ENCODE assay signal across 1 cellular context in the genomic region with DNA sequence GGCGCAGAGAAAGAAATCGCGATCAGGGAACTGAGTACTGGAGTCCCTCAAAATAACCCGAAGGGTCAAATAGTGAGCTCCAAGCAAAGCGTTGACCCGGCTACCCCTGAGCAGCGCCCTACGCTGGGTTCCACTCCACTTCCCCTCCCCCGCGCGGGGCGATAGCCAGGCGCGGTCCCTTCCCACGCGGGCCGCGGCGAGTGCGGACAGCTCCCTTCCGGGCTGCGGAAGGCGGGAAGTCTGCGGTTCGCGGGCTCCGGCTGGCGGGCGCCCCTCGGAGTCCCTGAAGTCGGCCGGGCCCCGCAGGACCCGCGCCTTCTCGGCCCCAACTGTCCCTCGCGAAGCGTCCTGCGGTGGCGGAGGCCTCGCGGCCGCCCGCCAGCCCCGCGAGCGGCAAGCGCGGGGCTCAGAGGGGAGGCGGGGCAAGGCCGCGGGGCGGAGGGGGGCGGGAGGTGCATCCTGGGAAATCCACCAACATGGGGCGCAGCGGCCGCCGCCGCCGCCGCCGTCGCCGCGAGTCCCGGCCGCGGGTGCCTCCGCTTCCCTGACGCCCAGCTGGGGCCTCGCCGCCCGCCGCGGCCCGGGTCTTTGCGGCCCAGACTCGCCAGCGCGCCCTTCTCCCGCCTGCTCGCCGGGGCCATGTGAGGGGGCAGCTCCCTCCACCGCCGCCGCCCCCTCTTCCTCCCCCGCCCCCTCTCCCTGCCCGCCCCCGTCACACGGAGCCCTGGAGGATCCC.
A peak's percentile ranks its signal among the peaks of the same experiment; 100 is the strongest.
TF ChIP-seq lines count a peak whose summit lies in the region.

QSER1 (plus strand) TSS at position 457 of the 736 bp plus-strand sequence. CDS start 315 bp downstream, outside the sequence.

TF ChIP-seq in HepG2, 621 proteins besides CTCF, POLR2A, EP300 and RAD21 (continued from another document and continues in another):
- TF ChIP-seq, protein P1, sequence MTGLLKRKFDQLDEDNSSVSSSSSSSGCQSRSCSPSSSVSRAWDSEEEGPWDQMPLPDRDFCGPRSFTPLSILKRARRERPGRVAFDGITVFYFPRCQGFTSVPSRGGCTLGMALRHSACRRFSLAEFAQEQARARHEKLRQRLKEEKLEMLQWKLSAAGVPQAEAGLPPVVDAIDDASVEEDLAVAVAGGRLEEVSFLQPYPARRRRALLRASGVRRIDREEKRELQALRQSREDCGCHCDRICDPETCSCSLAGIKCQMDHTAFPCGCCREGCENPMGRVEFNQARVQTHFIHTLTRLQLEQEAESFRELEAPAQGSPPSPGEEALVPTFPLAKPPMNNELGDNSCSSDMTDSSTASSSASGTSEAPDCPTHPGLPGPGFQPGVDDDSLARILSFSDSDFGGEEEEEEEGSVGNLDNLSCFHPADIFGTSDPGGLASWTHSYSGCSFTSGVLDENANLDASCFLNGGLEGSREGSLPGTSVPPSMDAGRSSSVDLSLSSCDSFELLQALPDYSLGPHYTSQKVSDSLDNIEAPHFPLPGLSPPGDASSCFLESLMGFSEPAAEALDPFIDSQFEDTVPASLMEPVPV (CRISPR knock-in tag; IDR thresholded peaks at IDR 0.05): peak; percentile 38; the same call in 1 of the 2 replicates
- TF ChIP-seq ZNF160 (CRISPR knock-in tag; IDR thresholded peaks at IDR 0.05): no peak
- peak; percentile 69; the same call in 1 of the 2 replicates for TF ChIP-seq ZNF230 (CRISPR knock-in tag; IDR thresholded peaks at IDR 0.05)
- TF ChIP-seq NFIC (IDR thresholded peaks at IDR 0.05; ENCODE audit: low read length): no peak
- TF ChIP-seq ARNTL (CRISPR knock-in tag; IDR thresholded peaks at IDR 0.05): 0 out of 2 replicates have a peak, but pooled peaks have one; percentile 26
- peak; percentile 68 for TF ChIP-seq TGIF2 (CRISPR knock-in tag; IDR thresholded peaks at IDR 0.05)
- TF ChIP-seq NFIB (CRISPR knock-in tag; IDR thresholded peaks at IDR 0.05; ENCODE audit: borderline replicate concordance): no peak
- TF ChIP-seq YY1 (IDR thresholded peaks at IDR 0.05; ENCODE audit: insufficient read depth, insufficient replicate concordance, low read depth, low read length): peak; percentile 58
- TF ChIP-seq TCF7 (IDR thresholded peaks at IDR 0.05; ENCODE audit: low read depth): no peak
- no peak for TF ChIP-seq TARDBP (CRISPR knock-in tag; IDR thresholded peaks at IDR 0.05)
- TF ChIP-seq SRSF1 (optimal IDR thresholded peaks at IDR 0.05; ENCODE audit: low read depth, low read length): no peak
- no peak for TF ChIP-seq SATB2 (CRISPR knock-in tag; IDR thresholded peaks at IDR 0.05)
- no peak for TF ChIP-seq ETS1 (CRISPR knock-in tag; IDR thresholded peaks at IDR 0.05)
- TF ChIP-seq ZNF382 (CRISPR knock-in tag; IDR thresholded peaks at IDR 0.05; ENCODE audit: borderline replicate concordance): no peak
- peak; percentile 25; the same call in 1 of the 2 replicates for TF ChIP-seq ZNF598 (CRISPR knock-in tag; IDR thresholded peaks at IDR 0.05; ENCODE audit: borderline replicate concordance)
- TF ChIP-seq PRDM15 (CRISPR knock-in tag; IDR thresholded peaks at IDR 0.05): no peak
- TF ChIP-seq RELA (CRISPR knock-in tag; IDR thresholded peaks at IDR 0.05): no peak
- TF ChIP-seq MEIS2 (CRISPR knock-in tag; IDR thresholded peaks at IDR 0.05): peak; percentile 42; the same call in 1 of the 2 replicates
- TF ChIP-seq GLMP (CRISPR knock-in tag; IDR thresholded peaks at IDR 0.05; ENCODE audit: borderline replicate concordance): no peak
- no peak for TF ChIP-seq TAF15 (IDR thresholded peaks at IDR 0.05; ENCODE audit: low read depth, low read length, poor library complexity, severe bottlenecking)
- TF ChIP-seq EZH2 (conservative IDR thresholded peaks at IDR 0.05; ENCODE audit: low read depth, low read length): no peak
- TF ChIP-seq GMEB1 (CRISPR knock-in tag; IDR thresholded peaks at IDR 0.05; ENCODE audit: borderline replicate concordance): peak; percentile 48; the same call in 1 of the 2 replicates
- no peak for TF ChIP-seq CENPT (CRISPR knock-in tag; IDR thresholded peaks at IDR 0.05; ENCODE audit: low read depth)
- TF ChIP-seq SRSF9 (IDR thresholded peaks at IDR 0.05; ENCODE audit: borderline replicate concordance, insufficient read depth, low read depth, low read length, poor library complexity, severe bottlenecking): no peak
- TF ChIP-seq ZFY (CRISPR knock-in tag; IDR thresholded peaks at IDR 0.05): peak; percentile 87
- no peak for TF ChIP-seq CBX5 (CRISPR knock-in tag; IDR thresholded peaks at IDR 0.05; ENCODE audit: borderline replicate concordance)
- no peak for TF ChIP-seq CREB3 (CRISPR knock-in tag; IDR thresholded peaks at IDR 0.05)
- TF ChIP-seq ZSCAN12 (CRISPR knock-in tag; IDR thresholded peaks at IDR 0.05): peak; percentile 12; the same call in 1 of the 2 replicates
- peak; percentile 81; the same call in 1 of the 2 replicates for TF ChIP-seq GLI4 (CRISPR knock-in tag; IDR thresholded peaks at IDR 0.05; ENCODE audit: borderline replicate concordance)
- 0 out of 2 replicates have a peak, but pooled peaks have one; percentile 58 for TF ChIP-seq EEA1 (CRISPR knock-in tag; IDR thresholded peaks at IDR 0.05; ENCODE audit: borderline replicate concordance)
- TF ChIP-seq MNT (IDR thresholded peaks at IDR 0.05): no peak
- TF ChIP-seq ZFP82 (CRISPR knock-in tag; IDR thresholded peaks at IDR 0.05; ENCODE audit: borderline replicate concordance): 0 out of 2 replicates have a peak, but pooled peaks have one; percentile 52
- 0 out of 2 replicates have a peak, but pooled peaks have one; percentile 45 for TF ChIP-seq ZNF274 (CRISPR knock-in tag; IDR thresholded peaks at IDR 0.05)
- TF ChIP-seq, protein P2, sequence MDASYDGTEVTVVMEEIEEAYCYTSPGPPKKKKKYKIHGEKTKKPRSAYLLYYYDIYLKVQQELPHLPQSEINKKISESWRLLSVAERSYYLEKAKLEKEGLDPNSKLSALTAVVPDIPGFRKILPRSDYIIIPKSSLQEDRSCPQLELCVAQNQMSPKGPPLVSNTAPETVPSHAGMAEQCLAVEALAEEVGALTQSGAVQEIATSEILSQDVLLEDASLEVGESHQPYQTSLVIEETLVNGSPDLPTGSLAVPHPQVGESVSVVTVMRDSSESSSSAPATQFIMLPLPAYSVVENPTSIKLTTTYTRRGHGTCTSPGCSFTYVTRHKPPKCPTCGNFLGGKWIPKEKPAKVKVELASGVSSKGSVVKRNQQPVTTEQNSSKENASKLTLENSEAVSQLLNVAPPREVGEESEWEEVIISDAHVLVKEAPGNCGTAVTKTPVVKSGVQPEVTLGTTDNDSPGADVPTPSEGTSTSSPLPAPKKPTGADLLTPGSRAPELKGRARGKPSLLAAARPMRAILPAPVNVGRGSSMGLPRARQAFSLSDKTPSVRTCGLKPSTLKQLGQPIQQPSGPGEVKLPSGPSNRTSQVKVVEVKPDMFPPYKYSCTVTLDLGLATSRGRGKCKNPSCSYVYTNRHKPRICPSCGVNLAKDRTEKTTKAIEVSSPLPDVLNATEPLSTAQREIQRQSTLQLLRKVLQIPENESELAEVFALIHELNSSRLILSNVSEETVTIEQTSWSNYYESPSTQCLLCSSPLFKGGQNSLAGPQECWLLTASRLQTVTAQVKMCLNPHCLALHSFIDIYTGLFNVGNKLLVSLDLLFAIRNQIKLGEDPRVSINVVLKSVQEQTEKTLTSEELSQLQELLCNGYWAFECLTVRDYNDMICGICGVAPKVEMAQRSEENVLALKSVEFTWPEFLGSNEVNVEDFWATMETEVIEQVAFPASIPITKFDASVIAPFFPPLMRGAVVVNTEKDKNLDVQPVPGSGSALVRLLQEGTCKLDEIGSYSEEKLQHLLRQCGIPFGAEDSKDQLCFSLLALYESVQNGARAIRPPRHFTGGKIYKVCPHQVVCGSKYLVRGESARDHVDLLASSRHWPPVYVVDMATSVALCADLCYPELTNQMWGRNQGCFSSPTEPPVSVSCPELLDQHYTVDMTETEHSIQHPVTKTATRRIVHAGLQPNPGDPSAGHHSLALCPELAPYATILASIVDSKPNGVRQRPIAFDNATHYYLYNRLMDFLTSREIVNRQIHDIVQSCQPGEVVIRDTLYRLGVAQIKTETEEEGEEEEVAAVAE (CRISPR knock-in tag; IDR thresholded peaks at IDR 0.05; ENCODE audit: borderline replicate concordance): no peak
